Comparison of ENCODE assay signal across 30 cellular contexts in genomic region chr6:113735487-113735886, GRCh38.
DNase-seq lines count a peak whose midpoint lies in the region; ATAC-seq, FAIRE-seq and TF ChIP-seq lines count a peak whose summit lies in the region.
"Had no signal": no experiment of that assay in that cellular context is flagged by ENCODE, and none has a peak within 500 bp of the region (broad histone marks: within the 10 kb centered on the region; RNA-seq: fewer than 3 reads in every experiment).

No MANE protein-coding gene starts in this region.

- H3F3A ChIP-seq in GM23338 (replicated peaks; ENCODE audit: low read depth): no peaks in the 10 kb centered on the region

- H2AFZ ChIP-seq in GM23338 (peak overlapping the region; percentile 78; the same call in 1 of the 2 replicates), keratinocyte (ENCODE audit: control insufficient read depth, low read length) (peak overlapping the region; percentile 15)

- TF ChIP-seq RAD21 in A549 (conservative IDR thresholded peaks at IDR 0.05 in 1 of 2, IDR thresholded peaks at IDR 0.05 in 1 of 2): no peak

- DNase-seq in A549 (ENCODE audit: low read depth in 1 of 2, low spot score in 1 of 2) (no peak), GM23338 (ENCODE audit: low spot score) (no peak), OCI-M1 (lab: John Stamatoyannopoulos, UW) (peak; percentile 28), keratinocyte (ENCODE audit: low read depth, low spot score) (no peak), MG63 (no peak), NCI-H187 treated with DMSO at 0.1 percent for 48 hours (lab: John Stamatoyannopoulos, UW) (no peak)
- no peak for DNase-seq in CD8-positive, alpha-beta T cell
- DNase-seq: ACHN; activated CD8-positive, alpha-beta memory T cell treated with anti-CD3 and anti-CD28 coated beads, Interleukin-2, amount 10 ng/mL, durations not matched to agents 7 days and 5 days; activated naive CD4-positive, alpha-beta T cell treated with anti-CD3 and anti-CD28 coated beads for 36 hours; adrenal gland; HCEC 1CT; Karpas-422; midbrain; naive thymus-derived CD4-positive, alpha-beta T cell; NCI-H1092; NCI-H187; NCI-H2171 treated with DMSO at 0.1 percent for 48 hours; NCI-H526; NK-92 treated with Interleukin-12 subunit alpha and Interleukin-12 subunit beta, amount 100 ng/mL, for 24 hours; pancreas; RPMI8226; stimulated activated CD8-positive, alpha-beta memory T cell treated with anti-CD3 and anti-CD28 coated beads, Interleukin-4, amount 100 ng/mL, for 48 hours had no signal

- H3K36me3 ChIP-seq in GM23338 (ENCODE audit: insufficient read depth): no peaks in the 10 kb centered on the region
- H3K36me3 ChIP-seq in keratinocyte (ENCODE audit: control insufficient read depth in 2 of 2, extremely low read depth in 1 of 2, insufficient read depth in 2 of 2, low read length in 2 of 2): no peaks in the 10 kb centered on the region
- no peaks in the 10 kb centered on the region for H3K36me3 ChIP-seq in CD8-positive, alpha-beta T cell (ENCODE audit: insufficient read depth, low read length)
- no peaks in the 10 kb centered on the region for H3K36me3 ChIP-seq in MG63
- H3K36me3 ChIP-seq: adrenal gland, BLaER1, brain microvascular endothelial cell, pancreas, SJSA1, tibial nerve had no signal

- no peak overlapping the region for H3K27ac Mint-ChIP-seq in GM23338
- no peak overlapping the region for H3K27ac Mint-ChIP-seq in CD8-positive, alpha-beta T cell
- H3K27ac Mint-ChIP-seq: activated CD8-positive, alpha-beta memory T cell treated with anti-CD3 and anti-CD28 coated beads, Interleukin-2, amount 10 ng/mL, durations not matched to agents 7 days and 5 days; activated naive CD4-positive, alpha-beta T cell treated with anti-CD3 and anti-CD28 coated beads for 36 hours; naive thymus-derived CD4-positive, alpha-beta T cell had no signal

- no peaks in the 10 kb centered on the region for H3K9me3 Mint-ChIP-seq in GM23338
- no peaks in the 10 kb centered on the region for H3K9me3 Mint-ChIP-seq in CD8-positive, alpha-beta T cell
- H3K9me3 Mint-ChIP-seq: activated naive CD4-positive, alpha-beta T cell treated with anti-CD3 and anti-CD28 coated beads for 36 hours had no signal

- no peaks in the 10 kb centered on the region for H3K79me2 ChIP-seq in GM23338 (replicated peaks; ENCODE audit: insufficient read depth)
- no peaks in the 10 kb centered on the region for H3K79me2 ChIP-seq in keratinocyte (ENCODE audit: control insufficient read depth, insufficient read depth, low read length)

- no peaks in the 10 kb centered on the region for H3K36me3 Mint-ChIP-seq in GM23338 (ENCODE audit: low read depth)
- H3K36me3 Mint-ChIP-seq in CD8-positive, alpha-beta T cell: no peaks in the 10 kb centered on the region
- H3K36me3 Mint-ChIP-seq: activated CD8-positive, alpha-beta memory T cell treated with anti-CD3 and anti-CD28 coated beads, Interleukin-2, amount 10 ng/mL, durations not matched to agents 7 days and 5 days; naive thymus-derived CD4-positive, alpha-beta T cell had no signal

- H3K4me2 ChIP-seq in A549 (no peak overlapping the region), GM23338 (no peak overlapping the region), keratinocyte (ENCODE audit: control insufficient read depth, extremely low read depth, insufficient read depth, low read depth, low read length) (no peak overlapping the region)
- H3K4me2 ChIP-seq: BLaER1, smooth muscle cell had no signal

- no peak for TF ChIP-seq EP300 in A549 (IDR thresholded peaks at IDR 0.05)

- H3K9me1 ChIP-seq in keratinocyte (ENCODE audit: control insufficient read depth, extremely low read depth, insufficient read depth, low read length): no peaks in the 10 kb centered on the region

- H3K27me3 ChIP-seq in GM23338 (ENCODE audit: insufficient read depth) (no peaks in the 10 kb centered on the region), keratinocyte (ENCODE audit: control insufficient read depth, extremely low read depth, insufficient read depth, low read length) (no peaks in the 10 kb centered on the region), MG63 (no peaks in the 10 kb centered on the region)
- H3K27me3 ChIP-seq in CD8-positive, alpha-beta T cell (ENCODE audit: insufficient read depth, low read length): no peaks in the 10 kb centered on the region
- H3K27me3 ChIP-seq: adrenal gland, BLaER1, brain microvascular endothelial cell, pancreas, SJSA1, tibial nerve had no signal

- POLR2A ChIA-PET in A549 (lab: Yijun Ruan, JAX): no interaction called here
- POLR2A ChIA-PET in CD8-positive, alpha-beta T cell (lab: Charles Lee): no interaction called here

- TF ChIP-seq CTCF in A549 (IDR thresholded peaks at IDR 0.05) (no peak), GM23338 (conservative IDR thresholded peaks at IDR 0.05; ENCODE audit: low read depth in 2 of 2) (no peak), keratinocyte (optimal IDR thresholded peaks at IDR 0.05 in 1 of 3, IDR thresholded peaks at IDR 0.05 in 1 of 3, conservative IDR thresholded peaks at IDR 0.05 in 1 of 3; ENCODE audit: extremely low read depth in 1 of 3, insufficient read depth in 2 of 3, low read length in 3 of 3) (no peak)
- TF ChIP-seq CTCF in CD8-positive, alpha-beta T cell (IDR thresholded peaks at IDR 0.05): no peak

- H3K4me3 Mint-ChIP-seq in GM23338: no peak overlapping the region
- H3K4me3 Mint-ChIP-seq in CD8-positive, alpha-beta T cell: no peak overlapping the region
- H3K4me3 Mint-ChIP-seq: activated CD8-positive, alpha-beta memory T cell treated with anti-CD3 and anti-CD28 coated beads, Interleukin-2, amount 10 ng/mL, durations not matched to agents 7 days and 5 days; activated naive CD4-positive, alpha-beta T cell treated with anti-CD3 and anti-CD28 coated beads for 36 hours; naive thymus-derived CD4-positive, alpha-beta T cell had no signal

- FAIRE-seq in A549 (lab: Jason Lieb, UNC) (no peak), keratinocyte (lab: Jason Lieb, UNC) (no peak)
- FAIRE-seq: islet of Langerhans, pancreas had no signal

- H3K4me1 ChIP-seq in A549: peaks cover 8% of the 10 kb centered on the region; the same call in 2 of the 3 replicates
- no peaks in the 10 kb centered on the region for H3K4me1 ChIP-seq in GM23338 (ENCODE audit: insufficient read depth)
- H3K4me1 ChIP-seq in keratinocyte (ENCODE audit: control insufficient read depth, extremely low read depth, insufficient read depth, low read length): no peaks in the 10 kb centered on the region
- no peaks in the 10 kb centered on the region for H3K4me1 ChIP-seq in CD8-positive, alpha-beta T cell (ENCODE audit: insufficient read depth, low read length)
- H3K4me1 ChIP-seq: BLaER1, SJSA1 had no signal

- WGBS in A549 (ENCODE audit: missing lambda C conversion rate): 72% methylated on average over 3 of the region's 3 CpGs

- H3K27me3 Mint-ChIP-seq in GM23338 (ENCODE audit: insufficient read depth, low read depth, poor library complexity): no peaks in the 10 kb centered on the region
- peaks cover 4% of the 10 kb centered on the region for H3K27me3 Mint-ChIP-seq in CD8-positive, alpha-beta T cell (ENCODE audit: low read depth)
- H3K27me3 Mint-ChIP-seq: activated CD8-positive, alpha-beta memory T cell treated with anti-CD3 and anti-CD28 coated beads, Interleukin-2, amount 10 ng/mL, durations not matched to agents 7 days and 5 days had no signal

- dilution Hi-C loops in keratinocyte (cut with MboI; ENCODE audit: extremely low pct_ligation_motif_present, low sequenced_read_pairs): no loop called here

- no peak for ATAC-seq in A549
- no peak for ATAC-seq in GM23338
- ATAC-seq in CD8-positive, alpha-beta T cell: no peak
- no peak for ATAC-seq in HG02840 (IDR thresholded peaks at IDR 0.05; ENCODE audit: low FRiP score, unreplicated experiment)
- ATAC-seq: activated CD8-positive, alpha-beta memory T cell treated with anti-CD3 and anti-CD28 coated beads, Interleukin-2, amount 10 ng/mL, durations not matched to agents 7 days and 5 days; pancreas had no signal

- intact Hi-C loops in CD8-positive, alpha-beta T cell (cut with DNase I, micrococcal nuclease): no loop called here

- H3K4me1 Mint-ChIP-seq in GM23338: no peaks in the 10 kb centered on the region; the same call in 2 of the 3 replicates
- H3K4me1 Mint-ChIP-seq in CD8-positive, alpha-beta T cell (ENCODE audit: low read depth): no peaks in the 10 kb centered on the region
- H3K4me1 Mint-ChIP-seq: activated CD8-positive, alpha-beta memory T cell treated with anti-CD3 and anti-CD28 coated beads, Interleukin-2, amount 10 ng/mL, durations not matched to agents 7 days and 5 days had no signal

- no peak for TF ChIP-seq POLR2A in A549 (IDR thresholded peaks at IDR 0.05; ENCODE audit: low read length)

- H3K4me3 ChIP-seq in A549 (no peak overlapping the region), GM23338 (no peak overlapping the region), keratinocyte (ENCODE audit: control insufficient read depth in 2 of 3, extremely low read depth in 1 of 3, insufficient read depth in 2 of 3, low read depth in 1 of 3, low read length in 3 of 3) (no peak overlapping the region), MG63 (no peak overlapping the region)
- no peak overlapping the region for H3K4me3 ChIP-seq in CD8-positive, alpha-beta T cell (ENCODE audit: low read depth, low read length)
- H3K4me3 ChIP-seq: adrenal gland, BLaER1, pancreas, SJSA1, smooth muscle cell, tibial nerve had no signal

- no peaks in the 10 kb centered on the region for H3K9me3 ChIP-seq in A549
- no peaks in the 10 kb centered on the region for H3K9me3 ChIP-seq in keratinocyte (ENCODE audit: control insufficient read depth, low read depth, low read length)
- H3K9me3 ChIP-seq in CD8-positive, alpha-beta T cell (ENCODE audit: low read length): no peaks in the 10 kb centered on the region
- no peaks in the 10 kb centered on the region; the same call in 1 of the 2 replicates for H3K9me3 ChIP-seq in MG63
- H3K9me3 ChIP-seq: adrenal gland, BLaER1, pancreas, SJSA1, tibial nerve had no signal

- 0 out of 2 replicates have a peak, but pooled peaks cover 4% of the 10 kb centered on the region for H3K9me2 ChIP-seq in GM23338 (ENCODE audit: insufficient read depth)

- no peaks in the 10 kb centered on the region for H4K20me1 ChIP-seq in GM23338 (replicated peaks; ENCODE audit: insufficient read depth)
- no peaks in the 10 kb centered on the region for H4K20me1 ChIP-seq in keratinocyte (ENCODE audit: control insufficient read depth, extremely low read depth, insufficient read depth, low read length)
- H4K20me1 ChIP-seq: BLaER1 had no signal

- H3K27ac ChIP-seq in A549 (peak overlapping the region; percentile 35 to 67; a peak in 2 of 6 replicates), GM23338 (ENCODE audit: low read depth) (no peak overlapping the region), keratinocyte (ENCODE audit: control insufficient read depth, insufficient read depth, low read length) (no peak overlapping the region)
- no peak overlapping the region for H3K27ac ChIP-seq in CD8-positive, alpha-beta T cell (ENCODE audit: low read depth, low read length)
- H3K27ac ChIP-seq: adrenal gland, BLaER1, brain microvascular endothelial cell, pancreas, SJSA1 had no signal

- CTCF ChIA-PET in A549 (lab: Yijun Ruan, JAX): no interaction called here
- CTCF ChIA-PET in CD8-positive, alpha-beta T cell (lab: Charles Lee): no interaction called here

- H3K9ac ChIP-seq in keratinocyte (ENCODE audit: control insufficient read depth, extremely low read depth, insufficient read depth, low read length): no peak overlapping the region
- H3K9ac ChIP-seq: BLaER1 had no signal

TF ChIP-seq in A549, 52 proteins besides CTCF, POLR2A, EP300 and RAD21 (continues in another document):
- no peak for TF ChIP-seq MAFK (IDR thresholded peaks at IDR 0.05; ENCODE audit: partially characterized antibody)

TF ChIP-seq in GM23338, 12 proteins besides CTCF, POLR2A, EP300 and RAD21 (continues in another document):
- no peak for TF ChIP-seq EZH2phosphoT487 (IDR thresholded peaks at IDR 0.05; ENCODE audit: unreplicated experiment)

Comparison
In these comparisons a context has a peak if more than half of its experiments do, and no peak if none do; other contexts are left out.
1. H3K27ac ChIP-seq: peak in A549 (2 of 2); none in GM23338 (single experiment), keratinocyte (single experiment) and CD8-positive, alpha-beta T cell (single experiment).